In the genomic region with DNA sequence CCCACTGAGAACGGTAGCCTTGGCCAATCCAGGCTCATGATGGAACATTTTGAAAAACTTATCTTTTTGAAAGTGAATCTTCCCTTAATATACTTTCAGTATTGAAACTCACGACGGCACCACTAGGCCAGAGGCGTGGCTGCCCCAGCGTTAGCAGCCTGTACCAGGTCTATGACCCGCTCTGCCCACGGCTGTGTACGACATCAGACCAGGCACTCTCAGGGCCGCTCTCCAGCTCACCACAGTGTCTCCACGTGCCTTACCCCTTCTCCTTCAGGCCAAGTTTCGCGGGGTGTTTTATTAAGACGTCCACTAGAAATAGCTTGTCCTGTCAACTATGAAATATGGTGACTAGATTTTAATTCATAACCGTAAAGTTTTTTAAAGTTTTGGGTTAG, we compare ENCODE assay signal across 21 cellular contexts.
"Had no signal": no experiment of that assay in that cellular context is flagged by ENCODE, and none has a peak within 500 bp of the region (broad histone marks: within the 10 kb centered on the region; RNA-seq: fewer than 3 reads in every experiment).

No MANE protein-coding gene starts in this region.

- ATAC-seq: activated CD8-positive, alpha-beta memory T cell treated with anti-CD3 and anti-CD28 coated beads, Interleukin-2, amount 10 ng/mL, durations not matched to agents 7 days and 5 days; SK-N-SH treated with all-trans-retinoic acid at 6 μM for 48 hours had no signal

- H3K4me1 Mint-ChIP-seq: brain had no signal

- H3K9me3 Mint-ChIP-seq: activated naive CD4-positive, alpha-beta T cell treated with anti-CD3 and anti-CD28 coated beads, Interleukin-2, amount 50 U/mL, for 24 hours; activated T-cell treated with anti-CD3 and anti-CD28 coated beads, Interleukin-2, amount 50 U/mL, for 24 hours had no signal

- H3K27ac Mint-ChIP-seq: activated CD4-positive, alpha-beta T cell treated with anti-CD3 and anti-CD28 coated beads, Interleukin-2, amount 10 ng/mL, durations not matched to agents 24 days and 14 days; activated CD8-positive, alpha-beta memory T cell treated with anti-CD3 and anti-CD28 coated beads, Interleukin-2, amount 10 ng/mL, durations not matched to agents 7 days and 5 days; activated naive CD4-positive, alpha-beta T cell treated with anti-CD3 and anti-CD28 coated beads, Interleukin-2, amount 50 U/mL, for 24 hours; activated T-cell treated with anti-CD3 and anti-CD28 coated beads, Interleukin-2, amount 50 U/mL, for 24 hours; activated T-helper 1 cell treated with anti-CD3 and anti-CD28 coated beads, Interleukin-12 subunit alpha, Interleukin-12 subunit beta, Interleukin-2, Interleukin-4 antibody, amounts not matched to agents 30 ng/mL and 10 ng/mL and 1 ng/mL, durations not matched to agents 14 hours and 24 hours and 36 hours had no signal

- H3K27me3 Mint-ChIP-seq: activated CD4-positive, alpha-beta T cell treated with anti-CD3 and anti-CD28 coated beads, Interleukin-2, amount 10 ng/mL, durations not matched to agents 24 days and 14 days; activated CD8-positive, alpha-beta memory T cell treated with anti-CD3 and anti-CD28 coated beads, Interleukin-2, amount 10 ng/mL, durations not matched to agents 7 days and 5 days; activated naive CD4-positive, alpha-beta T cell treated with anti-CD3 and anti-CD28 coated beads, Interleukin-2, amount 50 U/mL, for 24 hours; activated T-cell treated with anti-CD3 and anti-CD28 coated beads, Interleukin-2, amount 50 U/mL, for 24 hours; brain had no signal

- H3K4me3 Mint-ChIP-seq: activated CD4-positive, alpha-beta T cell treated with anti-CD3 and anti-CD28 coated beads, Interleukin-2, amount 10 ng/mL, durations not matched to agents 24 days and 14 days; activated CD8-positive, alpha-beta memory T cell treated with anti-CD3 and anti-CD28 coated beads, Interleukin-2, amount 10 ng/mL, durations not matched to agents 7 days and 5 days; activated naive CD4-positive, alpha-beta T cell treated with anti-CD3 and anti-CD28 coated beads, Interleukin-2, amount 50 U/mL, for 24 hours; activated T-cell treated with anti-CD3 and anti-CD28 coated beads, Interleukin-2, amount 50 U/mL, for 24 hours; activated T-helper 1 cell treated with anti-CD3 and anti-CD28 coated beads, Interleukin-12 subunit alpha, Interleukin-12 subunit beta, Interleukin-2, Interleukin-4 antibody, amounts not matched to agents 30 ng/mL and 10 ng/mL and 1 ng/mL, durations not matched to agents 14 hours and 24 hours and 36 hours; brain had no signal

- DNase-seq: activated CD4-positive, alpha-beta T cell treated with anti-CD3 and anti-CD28 coated beads, Interleukin-2, amount 10 ng/mL, durations not matched to agents 24 days and 14 days; activated CD4-positive, alpha-beta T cell treated with anti-CD3 and anti-CD28 coated beads, Interleukin-2, amount 50 U/mL, for 48 hours; activated CD4-positive, CD25-positive, alpha-beta regulatory T cell treated with anti-CD3 and anti-CD28 coated beads, Interleukin-2, amount 50 U/mL, for 72 hours; activated CD8-positive, alpha-beta memory T cell treated with anti-CD3 and anti-CD28 coated beads, Interleukin-2, amount 10 ng/mL, durations not matched to agents 7 days and 5 days; activated effector memory CD4-positive, alpha-beta T cell treated with Interleukin-2 at 50 U/mL for 16 hours; activated naive CD4-positive, alpha-beta T cell; activated T-cell treated with anti-CD3 and anti-CD28 coated beads, Interleukin-2, amount 50 U/mL, for 24 hours; amygdala; MG63; MV-4-11; NCI-H1092 treated with DMSO at 0.1 percent for 48 hours; NCI-H1417 treated with DMSO at 0.1 percent for 48 hours; NCI-H1694; NCI-H2029 treated with DMSO at 0.1 percent for 48 hours; NCI-H524; SHP77; SW 1271 had no signal
